13 cellular contexts compared by ENCODE assay signal in the genomic region with DNA sequence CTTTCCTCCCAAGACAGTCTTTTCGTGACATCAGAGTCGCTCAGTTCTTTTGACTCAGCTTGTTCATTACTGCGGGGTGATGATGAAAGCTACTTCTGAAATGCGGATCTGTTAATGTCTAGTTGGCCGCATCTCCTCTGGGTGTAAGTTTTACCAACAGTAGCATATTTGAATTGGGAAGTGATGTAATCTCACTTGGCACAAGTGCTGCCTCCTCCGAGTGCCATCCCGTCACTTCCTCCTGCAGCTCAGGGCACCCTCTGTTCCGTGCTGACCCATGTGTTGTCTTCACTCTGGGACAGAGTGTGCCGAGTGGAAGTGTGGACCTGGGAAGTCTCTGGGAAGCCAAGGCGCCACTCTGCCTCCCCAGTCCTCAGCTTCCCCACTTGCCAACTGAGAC. TPM values are rescaled to one million over a fixed set of nuclear protein-coding genes. Genes with fewer than 3 reads are reported as not detected.
DNase-seq lines count a peak whose midpoint lies in the region; ATAC-seq, FAIRE-seq and TF ChIP-seq lines count a peak whose summit lies in the region.
"Had no signal": no experiment of that assay in that cellular context is flagged by ENCODE, and none has a peak within 500 bp of the region (broad histone marks: within the 10 kb centered on the region; RNA-seq: fewer than 3 reads in every experiment).

No MANE protein-coding gene starts in this region.

- peaks cover 4% of the 10 kb centered on the region for H3K9me1 ChIP-seq in K562 (ENCODE audit: control insufficient read depth, insufficient read depth, low read length)

- H3K4me3 Mint-ChIP-seq in Caco-2 (ENCODE audit: unreplicated experiment): no peak overlapping the region

- ATAC-seq in K562: no peak

- H3K27me3 ChIP-seq in K562 (ENCODE audit: control insufficient read depth in 2 of 2, insufficient read depth in 2 of 2, low read length in 2 of 2) (peaks cover 63% of the 10 kb centered on the region in 2 experiments), left ventricle myocardium inferior (ENCODE audit: low read depth) (peaks cover 16% of the 10 kb centered on the region), skeletal muscle satellite cell (ENCODE audit: control insufficient read depth, insufficient read depth, low read length) (peaks cover 3% of the 10 kb centered on the region), Caco-2 (replicated peaks; ENCODE audit: control insufficient read depth, insufficient read depth, low read length) (no peaks in the 10 kb centered on the region)

- H3K4me2 ChIP-seq in K562 (ENCODE audit: insufficient read depth, low read length) (no peak overlapping the region), skeletal muscle satellite cell (ENCODE audit: low read length) (peak overlapping the region; percentile 16)

- in situ Hi-C loops in K562 (cut with MboI): no loop called here

- H3K4me3 ChIP-seq in K562: no peak overlapping the region
- no peak overlapping the region for H3K4me3 ChIP-seq in left ventricle myocardium inferior
- H3K4me3 ChIP-seq in skeletal muscle satellite cell (ENCODE audit: low read length): no peak overlapping the region
- H3K4me3 ChIP-seq in Caco-2 (ENCODE audit: low read depth, low read length): no peak overlapping the region
- H3K4me3 ChIP-seq: tibial nerve had no signal

- TF ChIP-seq POLR2A in K562 (conservative IDR thresholded peaks at IDR 0.05): no peak

- FAIRE-seq in K562 (lab: Jason Lieb, UNC): peak; percentile 15
- FAIRE-seq: small intestine had no signal

- H2AFZ ChIP-seq in K562 (ENCODE audit: low read depth, low read length): no peak overlapping the region

- TF ChIP-seq RAD21 in K562 (CRISPR knock-in tag; conservative IDR thresholded peaks at IDR 0.05 in 1 of 2, IDR thresholded peaks at IDR 0.05 in 1 of 2): no peak

- H3K27me3 Mint-ChIP-seq in Caco-2 (ENCODE audit: insufficient read depth, unreplicated experiment): no peaks in the 10 kb centered on the region

- H3K4me1 Mint-ChIP-seq in Caco-2 (ENCODE audit: low read depth, unreplicated experiment): no peaks in the 10 kb centered on the region

- no peaks in the 10 kb centered on the region for H3K36me3 ChIP-seq in K562 (ENCODE audit: control insufficient read depth, insufficient read depth, low read length)
- H3K36me3 ChIP-seq in left ventricle myocardium inferior: no peaks in the 10 kb centered on the region
- no peaks in the 10 kb centered on the region for H3K36me3 ChIP-seq in skeletal muscle satellite cell (ENCODE audit: insufficient read depth, low read length)
- H3K36me3 ChIP-seq in Caco-2 (ENCODE audit: control insufficient read depth, insufficient read depth, low read length): no peaks in the 10 kb centered on the region
- H3K36me3 ChIP-seq: tibial nerve had no signal

- H3K36me3 Mint-ChIP-seq in Caco-2 (ENCODE audit: insufficient read depth, unreplicated experiment): no peaks in the 10 kb centered on the region

- WGBS in K562 (ENCODE audit: insufficient coverage, low coverage, missing lambda C conversion rate): 6% methylated on average over 10 of the region's 10 CpGs

- no peak overlapping the region for H3K27ac Mint-ChIP-seq in Caco-2 (ENCODE audit: unreplicated experiment)

- TF ChIP-seq EP300 in K562 (IDR thresholded peaks at IDR 0.05; ENCODE audit: low read length): no peak

- TF ChIP-seq CTCF in K562 (IDR thresholded peaks at IDR 0.05 in 2 of 3, conservative IDR thresholded peaks at IDR 0.05 in 1 of 3; ENCODE audit: insufficient read depth in 2 of 3, low read depth in 1 of 3, low read length in 3 of 3) (no peak), left ventricle myocardium inferior (IDR thresholded peaks at IDR 0.05; ENCODE audit: borderline replicate concordance) (no peak), Caco-2 (IDR thresholded peaks at IDR 0.05; ENCODE audit: insufficient read depth in 1 of 2, low read depth in 1 of 2, low read length in 1 of 2, severe bottlenecking in 1 of 2, unreplicated experiment in 1 of 2) (no peak)

- no peak overlapping the region for H3K27ac ChIP-seq in K562 (ENCODE audit: extremely low read depth, low read depth, low read length)
- H3K27ac ChIP-seq in left ventricle myocardium inferior (replicated peaks): peak overlapping the region; percentile 32

- no peaks in the 10 kb centered on the region for H3K79me2 ChIP-seq in K562 (ENCODE audit: control insufficient read depth, insufficient read depth, low read length)

- H4K20me1 ChIP-seq in K562 (replicated peaks; ENCODE audit: control insufficient read depth, insufficient read depth, low read length): peaks cover 12% of the 10 kb centered on the region

- H3K4me1 ChIP-seq in K562 (replicated peaks in 1 of 2; ENCODE audit: control insufficient read depth in 2 of 2, insufficient read depth in 2 of 2, low read length in 2 of 2) (peaks cover 0 to 29% of the 10 kb centered on the region in 2 experiments; a peak in 3 of 5 replicates), left ventricle myocardium inferior (no peaks in the 10 kb centered on the region), skeletal muscle satellite cell (ENCODE audit: control insufficient read depth, insufficient read depth, low read length) (peaks cover 16% of the 10 kb centered on the region), Caco-2 (no peaks in the 10 kb centered on the region)

- H3K9me3 ChIP-seq in K562 (replicated peaks; ENCODE audit: control insufficient read depth, insufficient read depth, low read depth, low read length) (0 out of 2 replicates have a peak, but pooled peaks cover 2% of the 10 kb centered on the region), left ventricle myocardium inferior (replicated peaks) (no peaks in the 10 kb centered on the region), skeletal muscle satellite cell (replicated peaks; ENCODE audit: low read length) (no peaks in the 10 kb centered on the region), Caco-2 (no peaks in the 10 kb centered on the region)
- H3K9me3 ChIP-seq: tibial nerve had no signal

- CTCF ChIA-PET in K562 (lab: Yijun Ruan, JAX; ENCODE audit: low intra/inter-chr PET ratio): no interaction called here
- CTCF ChIA-PET in Caco-2 (lab: Charles Lee): no interaction called here

- POLR2A ChIA-PET in K562 (lab: Yijun Ruan, JAX) (interaction anchor here (0.7 to 1.5 kb wide), 4 partner anchors 8 to 85 kb away, joined by 3 to 4 read pairs (median 3); partner anchors contain the start of gene ADAD2), Caco-2 (lab: Charles Lee) (no interaction called here)

- H3K9me3 Mint-ChIP-seq in Caco-2 (ENCODE audit: unreplicated experiment): no peaks in the 10 kb centered on the region

- intact Hi-C loops in K562 (cut with micrococcal nuclease): no loop called here
- intact Hi-C loops in left ventricle myocardium inferior (cut with micrococcal nuclease): no loop called here
- intact Hi-C loops in Caco-2 (cut with micrococcal nuclease; ENCODE audit: unreplicated experiment): no loop called here

- BruUV-seq in K562 (replicated peaks; lab: Mats Ljungman, UMichigan): no TSS peak
- no TSS peak for BruUV-seq in Caco-2 (replicated peaks; lab: Mats Ljungman, UMichigan)

- DNase-seq in MV-4-11 (lab: John Stamatoyannopoulos, UW) (peak; percentile 96), K562 (ENCODE audit: extremely low read depth in 1 of 4, low spot score in 3 of 4) (no peak), left ventricle myocardium inferior (no peak), AG08395 (ENCODE audit: low spot score) (no peak), islet precursor cell (no peak), Caco-2 (no peak), NCI-H187 treated with DMSO at 0.1 percent for 48 hours (lab: John Stamatoyannopoulos, UW) (no peak)
- DNase-seq: amniotic stem cell, NCI-H1092 treated with DMSO at 0.1 percent for 48 hours, small intestine had no signal

- H3K9ac ChIP-seq in K562 (ENCODE audit: insufficient read depth in 1 of 2, low read depth in 2 of 2, low read length in 2 of 2) (peak overlapping the region in 1 of 2 experiments; percentile 70; a peak in 1 of 4 replicates), skeletal muscle satellite cell (ENCODE audit: low read depth, low read length) (no peak overlapping the region)

RNA-seq across cellular contexts. Expression of gene ADAD2, which starts 8.9 kb away (rescaled TPM):
- not detected in 2 replicates for total RNA-seq in K562 (2011; cell fraction: chromatin; rRNA removed; ENCODE audit: low replicate concordance)
- not detected in 2 replicates for total RNA-seq in K562 (2011; cell fraction: nucleolus; rRNA removed)
- not detected in 2 replicates for total RNA-seq in K562 (2011; cell fraction: nucleoplasm; rRNA removed)
- total RNA-seq in K562 (2014; rRNA removed) (not detected in 2 replicates), K562 (2014; rRNA removed; fragmentation: Illumina TruSeq; extraction: Trizol) (not detected in 2 replicates), K562 (2015; rRNA removed; fragmentation: Illumina TruSeq; extraction: Trizol) (not detected in 2 replicates), K562 (2021) (not detected in 2 replicates), left ventricle myocardium inferior (0.52 TPM), Caco-2 (2022) (not detected in 2 replicates)
- polyA plus RNA-seq in K562 (2011; rRNA removed) (not detected in 2 replicates), K562 (2014; fragmentation: Illumina TruSeq; extraction: Trizol) (not detected in 2 replicates), K562 (2014; fragmentation: Nextera tagmentation; extraction: Ambion mirVana) (not detected), K562 (2014; rRNA removed) (0.07 TPM in 1 of 2 replicates, not detected in the other)
- polyA plus RNA-seq in K562 (2011; cell fraction: cytosol; rRNA removed): not detected in 2 replicates
- not detected in 2 replicates for polyA plus RNA-seq in K562 (2011; cell fraction: nucleus; rRNA removed)
- not detected in 2 replicates for polyA plus RNA-seq in K562 (2012)
- not detected in 2 replicates for polyA minus RNA-seq in K562 (2011; rRNA and poly(A)+ RNA removed)
- polyA minus RNA-seq in K562 (2011; cell fraction: cytosol; rRNA and poly(A)+ RNA removed): not detected in 2 replicates
- not detected in 2 replicates for polyA minus RNA-seq in K562 (2011; cell fraction: nucleus; rRNA and poly(A)+ RNA removed)
- total RNA-seq in skeletal muscle satellite cell (2012; rRNA removed): not detected in 2 replicates
- total RNA-seq: NCI-H460 had no signal

RNA-seq across cellular contexts. Expression of gene TAF1C, which starts 13.0 kb away (rescaled TPM):
- total RNA-seq in K562 (2011; cell fraction: chromatin; rRNA removed; ENCODE audit: low replicate concordance): 116 and 351 TPM in 2 replicates
- total RNA-seq in K562 (2011; cell fraction: nucleolus; rRNA removed): 244 and 250 TPM in 2 replicates
- total RNA-seq in K562 (2011; cell fraction: nucleoplasm; rRNA removed): 152 and 153 TPM in 2 replicates
- total RNA-seq in K562 (2014; rRNA removed) (26.2 and 43.0 TPM in 2 replicates), K562 (2014; rRNA removed; fragmentation: Illumina TruSeq; extraction: Trizol) (7.9 and 9.8 TPM in 2 replicates), K562 (2015; rRNA removed; fragmentation: Illumina TruSeq; extraction: Trizol) (22.3 and 23.0 TPM in 2 replicates), K562 (2021) (46.6 and 55.0 TPM in 2 replicates), left ventricle myocardium inferior (29.0 TPM), Caco-2 (2022) (69.9 and 79.7 TPM in 2 replicates)
- polyA plus RNA-seq in K562 (2011; rRNA removed) (16.7 and 31.2 TPM in 2 replicates), K562 (2014; fragmentation: Illumina TruSeq; extraction: Trizol) (21.0 and 35.4 TPM in 2 replicates), K562 (2014; fragmentation: Nextera tagmentation; extraction: Ambion mirVana) (1 to 10 TPM; 1.5 TPM), K562 (2014; rRNA removed) (64.8 and 74.8 TPM in 2 replicates)
- 19.9 and 24.5 TPM in 2 replicates for polyA plus RNA-seq in K562 (2011; cell fraction: cytosol; rRNA removed)
- 377 and 587 TPM in 2 replicates for polyA plus RNA-seq in K562 (2011; cell fraction: nucleus; rRNA removed)
- polyA plus RNA-seq in K562 (2012): 49.7 and 55.2 TPM in 2 replicates
- polyA minus RNA-seq in K562 (2011; rRNA and poly(A)+ RNA removed): 15.9 and 16.8 TPM in 2 replicates
- 12.5 and 15.9 TPM in 2 replicates for polyA minus RNA-seq in K562 (2011; cell fraction: cytosol; rRNA and poly(A)+ RNA removed)
- polyA minus RNA-seq in K562 (2011; cell fraction: nucleus; rRNA and poly(A)+ RNA removed): 100 and 102 TPM in 2 replicates
- 22.1 and 25.3 TPM in 2 replicates for total RNA-seq in skeletal muscle satellite cell (2012; rRNA removed)

RNA-seq across cellular contexts. Expression of gene KCNG4, which starts 40.0 kb away (rescaled TPM):
- not detected in 2 replicates for total RNA-seq in K562 (2011; cell fraction: chromatin; rRNA removed; ENCODE audit: low replicate concordance)
- total RNA-seq in K562 (2011; cell fraction: nucleolus; rRNA removed): not detected in 2 replicates
- not detected in 2 replicates for total RNA-seq in K562 (2011; cell fraction: nucleoplasm; rRNA removed)
- total RNA-seq in K562 (2014; rRNA removed) (not detected in 2 replicates), K562 (2014; rRNA removed; fragmentation: Illumina TruSeq; extraction: Trizol) (not detected in 2 replicates), K562 (2015; rRNA removed; fragmentation: Illumina TruSeq; extraction: Trizol) (not detected in 2 replicates), K562 (2021) (not detected in 2 replicates), left ventricle myocardium inferior (not detected), Caco-2 (2022) (not detected in 2 replicates)
- polyA plus RNA-seq in K562 (2011; rRNA removed) (not detected in 2 replicates), K562 (2014; fragmentation: Illumina TruSeq; extraction: Trizol) (not detected in 2 replicates), K562 (2014; fragmentation: Nextera tagmentation; extraction: Ambion mirVana) (not detected), K562 (2014; rRNA removed) (not detected in 2 replicates)
- polyA plus RNA-seq in K562 (2011; cell fraction: cytosol; rRNA removed): not detected in 2 replicates
- not detected in 2 replicates for polyA plus RNA-seq in K562 (2011; cell fraction: nucleus; rRNA removed)
- polyA plus RNA-seq in K562 (2012): not detected in 2 replicates
- not detected in 2 replicates for polyA minus RNA-seq in K562 (2011; rRNA and poly(A)+ RNA removed)
- polyA minus RNA-seq in K562 (2011; cell fraction: cytosol; rRNA and poly(A)+ RNA removed): not detected in 2 replicates
- not detected in 2 replicates for polyA minus RNA-seq in K562 (2011; cell fraction: nucleus; rRNA and poly(A)+ RNA removed)
- total RNA-seq in skeletal muscle satellite cell (2012; rRNA removed): not detected in 2 replicates
- polyA plus RNA-seq: small intestine had no signal

RNA-seq across cellular contexts. Expression of gene DNAAF1, which starts 54.8 kb away (rescaled TPM):
- not detected in 2 replicates for total RNA-seq in K562 (2011; cell fraction: chromatin; rRNA removed; ENCODE audit: low replicate concordance)
- not detected in 2 replicates for total RNA-seq in K562 (2011; cell fraction: nucleolus; rRNA removed)
- not detected in 2 replicates for total RNA-seq in K562 (2011; cell fraction: nucleoplasm; rRNA removed)
- not detected in 2 replicates for total RNA-seq in K562 (2014; rRNA removed)
- not detected in 2 replicates for total RNA-seq in K562 (2014; rRNA removed; fragmentation: Illumina TruSeq; extraction: Trizol)
- total RNA-seq in K562 (2015; rRNA removed; fragmentation: Illumina TruSeq; extraction: Trizol): not detected in 2 replicates
- not detected in 2 replicates for total RNA-seq in K562 (2021)
- polyA plus RNA-seq in K562 (2011; rRNA removed): not detected in 2 replicates
- polyA plus RNA-seq in K562 (2011; cell fraction: cytosol; rRNA removed): 0.03 TPM in 1 of 2 replicates, not detected in the other
- polyA plus RNA-seq in K562 (2011; cell fraction: nucleus; rRNA removed): 0.04 and 0.20 TPM in 2 replicates
- 0.14 and 0.18 TPM in 2 replicates for polyA plus RNA-seq in K562 (2012)
- polyA plus RNA-seq in K562 (2014; fragmentation: Illumina TruSeq; extraction: Trizol): not detected in 2 replicates
- not detected for polyA plus RNA-seq in K562 (2014; fragmentation: Nextera tagmentation; extraction: Ambion mirVana)
- polyA plus RNA-seq in K562 (2014; rRNA removed): 0.01 and 0.23 TPM in 2 replicates
- polyA minus RNA-seq in K562 (2011; rRNA and poly(A)+ RNA removed): not detected in 2 replicates
- polyA minus RNA-seq in K562 (2011; cell fraction: cytosol; rRNA and poly(A)+ RNA removed): not detected in 2 replicates
- not detected in 2 replicates for polyA minus RNA-seq in K562 (2011; cell fraction: nucleus; rRNA and poly(A)+ RNA removed)
- total RNA-seq in left ventricle myocardium inferior: 0.14 TPM
- total RNA-seq in skeletal muscle satellite cell (2012; rRNA removed): under 0.01 TPM in 1 of 2 replicates, not detected in the other
- total RNA-seq in Caco-2 (2022): 0.07 TPM in 1 of 2 replicates, not detected in the other
- total RNA-seq: NCI-H460 had no signal

RNA-seq across cellular contexts. Expression of gene HSDL1, which starts 54.9 kb away (rescaled TPM):
- total RNA-seq in K562 (2011; cell fraction: chromatin; rRNA removed; ENCODE audit: low replicate concordance): 41.6 and 67.8 TPM in 2 replicates
- total RNA-seq in K562 (2011; cell fraction: nucleolus; rRNA removed): 17.2 and 22.9 TPM in 2 replicates
- total RNA-seq in K562 (2011; cell fraction: nucleoplasm; rRNA removed): 32.9 and 33.4 TPM in 2 replicates
- total RNA-seq in K562 (2014; rRNA removed) (19.7 and 20.5 TPM in 2 replicates), K562 (2014; rRNA removed; fragmentation: Illumina TruSeq; extraction: Trizol) (31.5 and 36.4 TPM in 2 replicates), K562 (2015; rRNA removed; fragmentation: Illumina TruSeq; extraction: Trizol) (38.6 and 39.9 TPM in 2 replicates), K562 (2021) (26.4 and 27.7 TPM in 2 replicates), left ventricle myocardium inferior (23.8 TPM), Caco-2 (2022) (21.0 and 23.7 TPM in 2 replicates)
- polyA plus RNA-seq in K562 (2011; rRNA removed) (41.2 and 45.7 TPM in 2 replicates), K562 (2014; fragmentation: Illumina TruSeq; extraction: Trizol) (24.1 and 26.9 TPM in 2 replicates), K562 (2014; fragmentation: Nextera tagmentation; extraction: Ambion mirVana) (10 to 100 TPM; 14.8 to 16.3 TPM), K562 (2014; rRNA removed) (25.8 and 31.0 TPM in 2 replicates)
- polyA plus RNA-seq in K562 (2011; cell fraction: cytosol; rRNA removed): 14.2 and 29.2 TPM in 2 replicates
- 21.6 and 41.6 TPM in 2 replicates for polyA plus RNA-seq in K562 (2011; cell fraction: nucleus; rRNA removed)
- polyA plus RNA-seq in K562 (2012): 30.0 and 50.6 TPM in 2 replicates
- polyA minus RNA-seq in K562 (2011; rRNA and poly(A)+ RNA removed): 44.1 and 45.6 TPM in 2 replicates
- 13.4 and 18.9 TPM in 2 replicates for polyA minus RNA-seq in K562 (2011; cell fraction: cytosol; rRNA and poly(A)+ RNA removed)
- 8.1 and 13.8 TPM in 2 replicates for polyA minus RNA-seq in K562 (2011; cell fraction: nucleus; rRNA and poly(A)+ RNA removed)
- total RNA-seq in skeletal muscle satellite cell (2012; rRNA removed): 12.9 and 14.4 TPM in 2 replicates
